Comparison of ENCODE assay signal across 8 cellular contexts in the genomic region with DNA sequence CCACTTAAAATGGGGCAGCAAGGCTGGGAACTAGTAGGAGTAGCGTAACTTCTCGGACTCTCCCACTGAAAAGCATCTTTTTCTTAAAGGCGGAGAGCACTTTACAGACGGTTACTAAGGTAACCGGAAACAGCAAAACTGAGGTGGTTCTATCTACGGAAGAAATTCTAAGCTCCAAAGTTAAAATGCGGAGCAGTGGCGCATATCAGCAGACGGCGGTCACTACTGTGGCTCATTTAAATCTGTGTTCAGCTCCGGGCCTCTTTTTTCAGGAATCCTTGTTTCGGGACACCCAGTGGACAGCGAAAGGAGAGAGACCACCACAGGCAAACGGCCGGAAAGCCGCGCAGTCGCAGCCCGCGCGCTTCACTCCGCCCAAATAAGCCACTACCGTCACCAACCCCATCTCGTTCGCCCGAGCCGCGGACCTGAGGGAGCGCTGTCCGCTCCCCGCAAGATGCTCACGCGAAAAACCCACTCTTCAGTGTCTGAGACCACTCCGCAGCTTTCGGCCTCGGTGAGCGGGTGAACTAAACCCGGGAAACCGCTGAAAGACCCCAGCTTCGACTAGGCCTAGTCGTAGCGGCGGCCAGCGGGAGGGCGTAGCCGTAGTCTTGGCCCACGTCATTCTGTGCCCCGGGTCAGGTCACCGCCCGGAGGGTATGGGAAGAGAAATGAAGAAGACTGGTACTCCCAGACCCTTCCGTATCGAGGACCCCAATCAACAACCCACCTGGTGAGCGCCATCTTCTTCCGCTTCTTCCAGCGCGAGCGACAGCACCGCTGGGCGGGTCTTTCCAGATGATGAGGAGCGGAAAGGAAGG. TPM values are rescaled to one million over a fixed set of nuclear protein-coding genes. Genes with fewer than 3 reads are reported as not detected.
DNase-seq lines count a peak whose midpoint lies in the region; ATAC-seq, FAIRE-seq and TF ChIP-seq lines count a peak whose summit lies in the region.

SNW1 (minus strand) TSS at position 776 of the 824 bp plus-strand sequence; CDS start at position 747, 29 bp downstream.

- H3K79me2 ChIP-seq in keratinocyte (ENCODE audit: control insufficient read depth, insufficient read depth, low read length), result peaks cover 53% of the 10 kb centered on the region

- H3K9me1 ChIP-seq in keratinocyte (ENCODE audit: control insufficient read depth, extremely low read depth, insufficient read depth, low read length), result no peaks in the 10 kb centered on the region

- peak within 1 kb of the TSS; percentile 94 for H3K27ac ChIP-seq in keratinocyte (ENCODE audit: control insufficient read depth, insufficient read depth, low read length)

- peak within 1 kb of the TSS; percentile 83 for H3K4me2 ChIP-seq in keratinocyte (ENCODE audit: control insufficient read depth, extremely low read depth, insufficient read depth, low read depth, low read length)

- dilution Hi-C loops in keratinocyte (cut with MboI; ENCODE audit: extremely low pct_ligation_motif_present, low sequenced_read_pairs), result no loop called here

- TF ChIP-seq CTCF in keratinocyte (optimal IDR thresholded peaks at IDR 0.05 in 1 of 3, IDR thresholded peaks at IDR 0.05 in 1 of 3, conservative IDR thresholded peaks at IDR 0.05 in 1 of 3; ENCODE audit: extremely low read depth in 1 of 3, insufficient read depth in 2 of 3, low read length in 3 of 3), result no peak

- H3K9ac ChIP-seq in keratinocyte (ENCODE audit: control insufficient read depth, extremely low read depth, insufficient read depth, low read length), result peak within 1 kb of the TSS; percentile 98

- DNase-seq in SKM-1 treated with dmso at 0.1 percent for 144 hours (lab: John Stamatoyannopoulos, UW; ENCODE audit: unreplicated experiment) (peak; percentile 77), SKM-1 (lab: John Stamatoyannopoulos, UW; ENCODE audit: unreplicated experiment) (no peak), NCI-H2171 (lab: John Stamatoyannopoulos, UW) (peak; percentile 95), cerebellar cortex (ENCODE audit: low spot score) (peak; percentile 97), keratinocyte (ENCODE audit: low read depth, low spot score) (no peak)
- peak; percentile 85 for DNase-seq in activated CD4-positive, CD25-positive, alpha-beta regulatory T cell treated with anti-CD3 and anti-CD28 coated beads, Interleukin-2, amount 50 U/mL, for 72 hours
- peak; percentile 77 to 78 for DNase-seq in stimulated activated CD4-positive, alpha-beta T cell treated with anti-CD3 and anti-CD28 coated beads, Interleukin-15, amount 100 ng/mL, for 1 hour (ENCODE audit: low read depth in 1 of 2, low spot score in 1 of 2)

- no peaks in the 10 kb centered on the region for H3K9me3 ChIP-seq in keratinocyte (ENCODE audit: control insufficient read depth, low read depth, low read length)

- H2AFZ ChIP-seq in keratinocyte (ENCODE audit: control insufficient read depth, low read length), result peak within 1 kb of the TSS; percentile 97

- H4K20me1 ChIP-seq in keratinocyte (ENCODE audit: control insufficient read depth, extremely low read depth, insufficient read depth, low read length), result no peaks in the 10 kb centered on the region

- peaks cover under 1 to 4% of the 10 kb centered on the region in 2 experiments for H3K36me3 ChIP-seq in keratinocyte (ENCODE audit: control insufficient read depth in 2 of 2, extremely low read depth in 1 of 2, insufficient read depth in 2 of 2, low read length in 2 of 2)

- H3K4me1 ChIP-seq in keratinocyte (ENCODE audit: control insufficient read depth, extremely low read depth, insufficient read depth, low read length), result peaks cover 14% of the 10 kb centered on the region

- peak within 1 kb of the TSS; percentile 80 to 99 (median 93) for H3K4me3 ChIP-seq in keratinocyte (ENCODE audit: control insufficient read depth in 2 of 3, extremely low read depth in 1 of 3, insufficient read depth in 2 of 3, low read depth in 1 of 3, low read length in 3 of 3)

- no peaks in the 10 kb centered on the region for H3K27me3 ChIP-seq in keratinocyte (ENCODE audit: control insufficient read depth, extremely low read depth, insufficient read depth, low read length)

- FAIRE-seq in keratinocyte (lab: Jason Lieb, UNC), result peak; percentile 87

- ATAC-seq in HG02973 (IDR thresholded peaks at IDR 0.05; ENCODE audit: unreplicated experiment), result peak; percentile 88

RNA-seq across cellular contexts. Expression of gene SNW1, which starts in this region (rescaled TPM):
- 28.4 to 52.5 TPM (median 51.2 TPM) in 3 replicates for polyA plus RNA-seq in keratinocyte
- 108 TPM for polyA plus RNA-seq in keratinocyte (2011; ENCODE audit: low read depth)
- 34.2 and 49.1 TPM in 2 replicates for polyA plus RNA-seq in keratinocyte (2011; cell fraction: cytosol; rRNA removed)
- 48.0 and 57.1 TPM in 2 replicates for polyA plus RNA-seq in keratinocyte (2011; cell fraction: nucleus; rRNA removed)
- 49.9 and 57.7 TPM in 2 replicates for polyA plus RNA-seq in keratinocyte (2012; ENCODE audit: low replicate concordance)
- 4.5 to 26.1 TPM (median 23.2 TPM) in 3 replicates for polyA minus RNA-seq in keratinocyte
- 37.4 TPM for polyA minus RNA-seq in keratinocyte (2011; cell fraction: cytosol; rRNA and poly(A)+ RNA removed)
- polyA minus RNA-seq in keratinocyte (2011; cell fraction: nucleus; rRNA and poly(A)+ RNA removed), result 10.3 and 21.8 TPM in 2 replicates

Comparison
In these comparisons a context has a peak if more than half of its experiments do, and no peak if none do; other contexts are left out.
1. DNase-seq: peak in SKM-1 treated with dmso at 0.1 percent for 144 hours (single experiment), NCI-H2171 (single experiment), activated CD4-positive, CD25-positive, alpha-beta regulatory T cell treated with anti-CD3 and anti-CD28 coated beads, Interleukin-2, amount 50 U/mL, for 72 hours (single experiment), cerebellar cortex (single experiment) and stimulated activated CD4-positive, alpha-beta T cell treated with anti-CD3 and anti-CD28 coated beads, Interleukin-15, amount 100 ng/mL, for 1 hour (2 of 2); none in SKM-1 (single experiment) and keratinocyte (single experiment).